In the genomic region with DNA sequence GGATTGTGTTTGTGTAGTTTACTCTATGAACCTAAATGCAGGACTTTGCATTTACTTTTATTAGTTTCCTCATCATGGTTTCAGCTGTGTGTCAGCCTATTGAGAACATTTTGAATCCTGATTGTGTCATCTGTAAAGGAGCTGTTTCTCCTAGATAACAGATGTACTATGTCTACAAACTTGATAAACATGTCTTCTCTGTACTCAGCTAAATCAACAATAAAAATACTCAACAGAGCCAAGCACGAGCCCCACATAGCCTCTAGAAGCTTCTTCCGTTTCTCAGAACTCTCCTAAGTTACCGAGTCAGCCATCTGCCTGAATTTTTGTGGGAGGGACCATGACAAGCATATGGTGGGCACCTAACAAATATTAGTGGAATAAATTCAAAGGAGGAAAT, we compare ENCODE assay signal across 25 cellular contexts.
"Had no signal": no experiment of that assay in that cellular context is flagged by ENCODE, and none has a peak within 500 bp of the region (broad histone marks: within the 10 kb centered on the region; RNA-seq: fewer than 3 reads in every experiment).

No MANE protein-coding gene starts in this region.

- DNase-seq: activated B cell treated with CpG ODN at 0.5 μM for 24 hours; activated CD4-positive, alpha-beta T cell treated with anti-CD3 and anti-CD28 coated beads for 48 hours; activated CD4-positive, alpha-beta T cell treated with anti-CD3 and anti-CD28 coated beads, Interleukin-2, amount 50 U/mL, for 1 hour; activated CD4-positive, alpha-beta T cell treated with anti-CD3 and anti-CD28 coated beads, Interleukin-2, amount 50 U/mL, for 48 hours; activated CD8-positive, alpha-beta memory T cell treated with anti-CD3 and anti-CD28 coated beads for 24 hours; activated CD8-positive, alpha-beta T cell treated with anti-CD3 and anti-CD28 coated beads for 36 hours; activated effector memory CD4-positive, alpha-beta T cell treated with anti-CD3 and anti-CD28 coated beads, Interleukin-2, amount 50 U/mL, for 16 hours; activated naive CD4-positive, alpha-beta T cell treated with anti-CD3 and anti-CD28 coated beads for 36 hours; activated naive CD8-positive, alpha-beta T cell treated with anti-CD3 and anti-CD28 coated beads for 36 hours; activated T-cell treated with anti-CD3 and anti-CD28 coated beads, Interleukin-2, amount 50 U/mL, for 48 hours; central memory CD4-positive, alpha-beta T cell; cerebellar nuclear complex; colonic mucosa; effector memory CD4-positive, alpha-beta T cell; endodermal cell; foreskin fibroblast; head of caudate nucleus; hippocampal formation; T1000; WERI-Rb-1 had no signal

- H3K4me1 ChIP-seq: ascending aorta, breast epithelium, colonic mucosa had no signal

- H3K36me3 ChIP-seq: ascending aorta, breast epithelium, cardiac muscle cell, colonic mucosa, WERI-Rb-1 had no signal

- ATAC-seq: activated CD4-positive, CD25-positive, alpha-beta regulatory T cell treated with anti-CD3 and anti-CD28 coated beads, Interleukin-2, amount 50 U/mL, for 24 hours; activated CD8-positive, alpha-beta T cell treated with anti-CD3 and anti-CD28 coated beads for 36 hours; esophagus mucosa had no signal

- H3K4me3 ChIP-seq: ascending aorta, breast epithelium, cardiac muscle cell, colonic mucosa had no signal

- H3K27ac ChIP-seq: ascending aorta, breast epithelium, cardiac muscle cell, colonic mucosa, WERI-Rb-1 had no signal

- H3K9me3 ChIP-seq: ascending aorta, breast epithelium, colonic mucosa had no signal

- H3K27me3 ChIP-seq: ascending aorta, breast epithelium, cardiac muscle cell, colonic mucosa had no signal
